In genomic region chr19:38619361-38620174, GRCh38 we compare ENCODE assay signal across 8 cellular contexts. TPM values are rescaled to one million over a fixed set of nuclear protein-coding genes. Genes with fewer than 3 reads are reported as not detected.
DNase-seq lines count a peak whose midpoint lies in the region; ATAC-seq and TF ChIP-seq lines count a peak whose summit lies in the region.

No MANE protein-coding gene starts in this region.

- H3K4me1 ChIP-seq in muscle layer of colon (ENCODE audit: insufficient read depth, low read length), result peaks cover 19% of the 10 kb centered on the region

- ATAC-seq in HG02642 (IDR thresholded peaks at IDR 0.05; ENCODE audit: poor library complexity, unreplicated experiment) (no peak), GM18517 (IDR thresholded peaks at IDR 0.05; ENCODE audit: unreplicated experiment) (no peak)

- peak overlapping the region; percentile 99 for H3K27ac Mint-ChIP-seq in chondrocyte (ENCODE audit: unreplicated experiment)

- H3K27ac ChIP-seq in AG04450 (ENCODE audit: low read depth, low read length) (peak overlapping the region; percentile 39), muscle layer of colon (ENCODE audit: low read depth, low read length) (peak overlapping the region; percentile 76)

- H3K9me3 ChIP-seq in AG04450 (ENCODE audit: control insufficient read depth, insufficient read depth, low read length) (no peaks in the 10 kb centered on the region; the same call in 1 of the 2 replicates), muscle layer of colon (ENCODE audit: low read length) (no peaks in the 10 kb centered on the region)

- H3K36me3 ChIP-seq in muscle layer of colon (ENCODE audit: insufficient read depth, low read length), result peaks cover 32% of the 10 kb centered on the region

- no peak for TF ChIP-seq CTCF in AG04450 (IDR thresholded peaks at IDR 0.05; ENCODE audit: low read depth, low read length)
- TF ChIP-seq CTCF in chondrocyte (IDR thresholded peaks at IDR 0.05), result no peak

- H3K4me3 ChIP-seq in AG04450 (ENCODE audit: low read depth, low read length) (peak overlapping the region; percentile 97), muscle layer of colon (ENCODE audit: low read depth in 1 of 2, low read length in 2 of 2) (peak overlapping the region; percentile 70 to 97)
- H3K4me3 ChIP-seq in Jurkat, Clone E6-1 (ENCODE audit: low read length), result peak overlapping the region; percentile 99

- CTCF ChIA-PET in AG04450 (lab: Charles Lee), result interaction anchor here (0.7 to 4.1 kb wide), 6 partner anchors 15 to 717 kb away, joined by 3 to 25 read pairs (median 6); partner anchors contain the start of genes FAM98C and GGN

- DNase-seq in AG04450 (ENCODE audit: low read depth, low spot score) (no peak), chondrocyte (ENCODE audit: low spot score) (no peak), NCI-H748 treated with DMSO at 0.1 percent for 48 hours (lab: John Stamatoyannopoulos, UW) (no peak)
- no peak for DNase-seq in Jurkat, Clone E6-1 (ENCODE audit: low read depth, low spot score)
- DNase-seq in effector CD4-positive, alpha-beta T cell, result no peak

- no peaks in the 10 kb centered on the region for H3K27me3 Mint-ChIP-seq in chondrocyte (ENCODE audit: low read depth)

- POLR2A ChIA-PET in AG04450 (lab: Yijun Ruan, JAX), result interaction anchor here (0.5 to 1.6 kb wide), 9 partner anchors 15 to 311 kb away, joined by 3 to 11 read pairs (median 4); partner anchors contain the start of genes ACTN4, FAM98C, GGN and MRPS12

- H3K9ac ChIP-seq in muscle layer of colon (ENCODE audit: low read length), result peak overlapping the region; percentile 95

- peaks cover 15% of the 10 kb centered on the region for H3K36me3 Mint-ChIP-seq in chondrocyte (ENCODE audit: low read depth)

- H3K27me3 ChIP-seq in AG04450 (ENCODE audit: control insufficient read depth, insufficient read depth, low read length) (no peaks in the 10 kb centered on the region), muscle layer of colon (ENCODE audit: control insufficient read depth in 1 of 2, insufficient read depth in 2 of 2, low read length in 2 of 2) (no peaks in the 10 kb centered on the region)

- H3K9me3 Mint-ChIP-seq in chondrocyte (ENCODE audit: low read depth), result no peaks in the 10 kb centered on the region

- peaks cover 23% of the 10 kb centered on the region for H3K4me1 Mint-ChIP-seq in chondrocyte (ENCODE audit: low read depth)

- peak overlapping the region; percentile 99 for H3K4me3 Mint-ChIP-seq in chondrocyte (ENCODE audit: unreplicated experiment)

RNA-seq across cellular contexts. Expression of gene EIF3K, which starts 0.6 kb away (rescaled TPM):
- 168 and 250 TPM in 2 replicates for polyA plus RNA-seq in AG04450 (2011; rRNA removed)
- 283 and 385 TPM in 2 replicates for polyA minus RNA-seq in AG04450 (2011; rRNA and poly(A)+ RNA removed)
- polyA plus RNA-seq in Jurkat, Clone E6-1 (2012; ENCODE audit: insufficient read depth, insufficient read length), result 487 TPM
- 177 to 208 TPM (median 185 TPM) in 3 replicates for total RNA-seq in chondrocyte

RNA-seq across cellular contexts. Expression of gene MAP4K1, which starts 1.8 kb away (rescaled TPM):
- 0.09 and 0.31 TPM in 2 replicates for polyA plus RNA-seq in AG04450 (2011; rRNA removed)
- not detected in 2 replicates for polyA minus RNA-seq in AG04450 (2011; rRNA and poly(A)+ RNA removed)
- 79.4 TPM for polyA plus RNA-seq in Jurkat, Clone E6-1 (2012; ENCODE audit: insufficient read depth, insufficient read length)
- 0.23 to 1.4 TPM (median 1.4 TPM) in 3 replicates for total RNA-seq in chondrocyte

RNA-seq across cellular contexts. Expression of gene ACTN4, which starts 27.9 kb away (rescaled TPM):
- polyA plus RNA-seq in AG04450 (2011; rRNA removed), result 300 and 359 TPM in 2 replicates
- polyA minus RNA-seq in AG04450 (2011; rRNA and poly(A)+ RNA removed), result 243 and 327 TPM in 2 replicates
- polyA plus RNA-seq in Jurkat, Clone E6-1 (2012; ENCODE audit: insufficient read depth, insufficient read length), result 222 TPM
- 641 to 921 TPM (median 917 TPM) in 3 replicates for total RNA-seq in chondrocyte
